ENCODE assay signal across 10 cellular contexts in the genomic region with DNA sequence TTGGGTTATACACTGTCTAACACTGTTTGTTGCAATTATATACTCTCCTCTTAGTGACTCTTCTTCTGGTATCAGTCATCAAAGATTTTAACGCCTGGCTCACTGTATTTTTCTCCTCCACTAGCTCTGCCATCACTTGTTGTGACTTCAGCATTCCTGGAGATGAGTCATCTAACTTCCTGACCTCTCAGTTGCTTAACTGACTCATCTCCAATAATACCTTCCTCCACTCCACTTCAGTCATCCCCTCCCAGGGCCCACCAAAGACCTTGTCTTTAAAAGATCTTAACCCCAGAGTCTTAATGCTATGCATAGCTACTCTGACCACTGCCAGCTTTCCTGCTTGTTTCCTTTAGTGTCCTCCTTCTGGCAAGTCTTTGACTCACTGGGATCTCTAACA. TPM values are rescaled to one million over a fixed set of nuclear protein-coding genes. Genes with fewer than 3 reads are reported as not detected.
A peak's percentile ranks its signal among the peaks of the same experiment; 100 is the strongest.
DNase-seq lines count a peak whose midpoint lies in the region; ATAC-seq and TF ChIP-seq lines count a peak whose summit lies in the region.
"Had no signal": no experiment of that assay in that cellular context is flagged by ENCODE, and none has a peak within 500 bp of the region (broad histone marks: within the 10 kb centered on the region; RNA-seq: fewer than 3 reads in every experiment).

No MANE protein-coding gene starts in this region.

- ATAC-seq in SK-N-SH treated with all-trans-retinoic acid at 6 μM for 48 hours (no peak), HG03108 (IDR thresholded peaks at IDR 0.05; ENCODE audit: unreplicated experiment) (no peak)

- peak; percentile 90 for DNase-seq in Caki2 (ENCODE audit: low read depth)
- DNase-seq in M059J (ENCODE audit: low read depth), result peak; percentile 98
- DNase-seq in astrocyte of the hippocampus (ENCODE audit: low read depth, low spot score), result peak; percentile 66
- peak; percentile 76 for DNase-seq in iris pigment epithelial cell (ENCODE audit: low read depth)
- no peak for DNase-seq in NCI-H1417 treated with DMSO at 0.1 percent for 48 hours (lab: John Stamatoyannopoulos, UW)
- no peak for DNase-seq in activated CD8-positive, alpha-beta memory T cell treated with anti-CD3 and anti-CD28 coated beads for 24 hours
- DNase-seq: activated naive CD4-positive, alpha-beta T cell treated with anti-CD3 and anti-CD28 coated beads, Interleukin-2, amount 50 U/mL, for 16 hours; C1 segment of cervical spinal cord had no signal

- in situ Hi-C loops in Caki2 (cut with HindIII; ENCODE audit: low pct_unique_long_range_greater_than_20kb, low sequenced_read_pairs), result no loop called here

TF ChIP-seq in SK-N-SH treated with all-trans-retinoic acid at 6 μM for 48 hours, 23 proteins besides CTCF, POLR2A, EP300 and RAD21:
- TF ChIP-seq ZNF70 (CRISPR knock-in tag; IDR thresholded peaks at IDR 0.05) (no peak), OSR1 (CRISPR knock-in tag; IDR thresholded peaks at IDR 0.05) (no peak), TCF4 (CRISPR knock-in tag; IDR thresholded peaks at IDR 0.05; ENCODE audit: borderline replicate concordance) (no peak)
- TF ChIP-seq, protein P1, sequence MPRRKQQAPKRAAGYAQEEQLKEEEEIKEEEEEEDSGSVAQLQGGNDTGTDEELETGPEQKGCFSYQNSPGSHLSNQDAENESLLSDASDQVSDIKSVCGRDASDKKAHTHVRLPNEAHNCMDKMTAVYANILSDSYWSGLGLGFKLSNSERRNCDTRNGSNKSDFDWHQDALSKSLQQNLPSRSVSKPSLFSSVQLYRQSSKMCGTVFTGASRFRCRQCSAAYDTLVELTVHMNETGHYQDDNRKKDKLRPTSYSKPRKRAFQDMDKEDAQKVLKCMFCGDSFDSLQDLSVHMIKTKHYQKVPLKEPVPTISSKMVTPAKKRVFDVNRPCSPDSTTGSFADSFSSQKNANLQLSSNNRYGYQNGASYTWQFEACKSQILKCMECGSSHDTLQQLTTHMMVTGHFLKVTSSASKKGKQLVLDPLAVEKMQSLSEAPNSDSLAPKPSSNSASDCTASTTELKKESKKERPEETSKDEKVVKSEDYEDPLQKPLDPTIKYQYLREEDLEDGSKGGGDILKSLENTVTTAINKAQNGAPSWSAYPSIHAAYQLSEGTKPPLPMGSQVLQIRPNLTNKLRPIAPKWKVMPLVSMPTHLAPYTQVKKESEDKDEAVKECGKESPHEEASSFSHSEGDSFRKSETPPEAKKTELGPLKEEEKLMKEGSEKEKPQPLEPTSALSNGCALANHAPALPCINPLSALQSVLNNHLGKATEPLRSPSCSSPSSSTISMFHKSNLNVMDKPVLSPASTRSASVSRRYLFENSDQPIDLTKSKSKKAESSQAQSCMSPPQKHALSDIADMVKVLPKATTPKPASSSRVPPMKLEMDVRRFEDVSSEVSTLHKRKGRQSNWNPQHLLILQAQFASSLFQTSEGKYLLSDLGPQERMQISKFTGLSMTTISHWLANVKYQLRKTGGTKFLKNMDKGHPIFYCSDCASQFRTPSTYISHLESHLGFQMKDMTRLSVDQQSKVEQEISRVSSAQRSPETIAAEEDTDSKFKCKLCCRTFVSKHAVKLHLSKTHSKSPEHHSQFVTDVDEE (CRISPR knock-in tag; IDR thresholded peaks at IDR 0.05), result no peak

RNA-seq across cellular contexts. Expression of gene CLSTN2, which starts 28.5 kb away (rescaled TPM):
- 29.7 and 37.8 TPM in 2 replicates for total RNA-seq in Caki2 (2014; rRNA removed; shearing (Covaris generic); ENCODE audit: low replicate concordance)
- total RNA-seq in M059J (2014; rRNA removed; shearing (Covaris generic)), result 3.9 and 7.6 TPM in 2 replicates

Comparison
In these comparisons a context has a peak if more than half of its experiments do, and no peak if none do; other contexts are left out.
1. DNase-seq: peak in Caki2 (single experiment), M059J (single experiment), astrocyte of the hippocampus (single experiment) and iris pigment epithelial cell (single experiment); none in NCI-H1417 treated with DMSO at 0.1 percent for 48 hours (single experiment) and activated CD8-positive, alpha-beta memory T cell treated with anti-CD3 and anti-CD28 coated beads for 24 hours (single experiment).